Comparison of ENCODE assay signal across 1 cellular context in genomic region chr13:30165071-30165470, GRCh38.
TF ChIP-seq lines count a peak whose summit lies in the region.

No MANE protein-coding gene starts in this region.

TF ChIP-seq in GM23338, 12 proteins besides CTCF, POLR2A, EP300 and RAD21 (continued from another document):
- TF ChIP-seq, protein P1, sequence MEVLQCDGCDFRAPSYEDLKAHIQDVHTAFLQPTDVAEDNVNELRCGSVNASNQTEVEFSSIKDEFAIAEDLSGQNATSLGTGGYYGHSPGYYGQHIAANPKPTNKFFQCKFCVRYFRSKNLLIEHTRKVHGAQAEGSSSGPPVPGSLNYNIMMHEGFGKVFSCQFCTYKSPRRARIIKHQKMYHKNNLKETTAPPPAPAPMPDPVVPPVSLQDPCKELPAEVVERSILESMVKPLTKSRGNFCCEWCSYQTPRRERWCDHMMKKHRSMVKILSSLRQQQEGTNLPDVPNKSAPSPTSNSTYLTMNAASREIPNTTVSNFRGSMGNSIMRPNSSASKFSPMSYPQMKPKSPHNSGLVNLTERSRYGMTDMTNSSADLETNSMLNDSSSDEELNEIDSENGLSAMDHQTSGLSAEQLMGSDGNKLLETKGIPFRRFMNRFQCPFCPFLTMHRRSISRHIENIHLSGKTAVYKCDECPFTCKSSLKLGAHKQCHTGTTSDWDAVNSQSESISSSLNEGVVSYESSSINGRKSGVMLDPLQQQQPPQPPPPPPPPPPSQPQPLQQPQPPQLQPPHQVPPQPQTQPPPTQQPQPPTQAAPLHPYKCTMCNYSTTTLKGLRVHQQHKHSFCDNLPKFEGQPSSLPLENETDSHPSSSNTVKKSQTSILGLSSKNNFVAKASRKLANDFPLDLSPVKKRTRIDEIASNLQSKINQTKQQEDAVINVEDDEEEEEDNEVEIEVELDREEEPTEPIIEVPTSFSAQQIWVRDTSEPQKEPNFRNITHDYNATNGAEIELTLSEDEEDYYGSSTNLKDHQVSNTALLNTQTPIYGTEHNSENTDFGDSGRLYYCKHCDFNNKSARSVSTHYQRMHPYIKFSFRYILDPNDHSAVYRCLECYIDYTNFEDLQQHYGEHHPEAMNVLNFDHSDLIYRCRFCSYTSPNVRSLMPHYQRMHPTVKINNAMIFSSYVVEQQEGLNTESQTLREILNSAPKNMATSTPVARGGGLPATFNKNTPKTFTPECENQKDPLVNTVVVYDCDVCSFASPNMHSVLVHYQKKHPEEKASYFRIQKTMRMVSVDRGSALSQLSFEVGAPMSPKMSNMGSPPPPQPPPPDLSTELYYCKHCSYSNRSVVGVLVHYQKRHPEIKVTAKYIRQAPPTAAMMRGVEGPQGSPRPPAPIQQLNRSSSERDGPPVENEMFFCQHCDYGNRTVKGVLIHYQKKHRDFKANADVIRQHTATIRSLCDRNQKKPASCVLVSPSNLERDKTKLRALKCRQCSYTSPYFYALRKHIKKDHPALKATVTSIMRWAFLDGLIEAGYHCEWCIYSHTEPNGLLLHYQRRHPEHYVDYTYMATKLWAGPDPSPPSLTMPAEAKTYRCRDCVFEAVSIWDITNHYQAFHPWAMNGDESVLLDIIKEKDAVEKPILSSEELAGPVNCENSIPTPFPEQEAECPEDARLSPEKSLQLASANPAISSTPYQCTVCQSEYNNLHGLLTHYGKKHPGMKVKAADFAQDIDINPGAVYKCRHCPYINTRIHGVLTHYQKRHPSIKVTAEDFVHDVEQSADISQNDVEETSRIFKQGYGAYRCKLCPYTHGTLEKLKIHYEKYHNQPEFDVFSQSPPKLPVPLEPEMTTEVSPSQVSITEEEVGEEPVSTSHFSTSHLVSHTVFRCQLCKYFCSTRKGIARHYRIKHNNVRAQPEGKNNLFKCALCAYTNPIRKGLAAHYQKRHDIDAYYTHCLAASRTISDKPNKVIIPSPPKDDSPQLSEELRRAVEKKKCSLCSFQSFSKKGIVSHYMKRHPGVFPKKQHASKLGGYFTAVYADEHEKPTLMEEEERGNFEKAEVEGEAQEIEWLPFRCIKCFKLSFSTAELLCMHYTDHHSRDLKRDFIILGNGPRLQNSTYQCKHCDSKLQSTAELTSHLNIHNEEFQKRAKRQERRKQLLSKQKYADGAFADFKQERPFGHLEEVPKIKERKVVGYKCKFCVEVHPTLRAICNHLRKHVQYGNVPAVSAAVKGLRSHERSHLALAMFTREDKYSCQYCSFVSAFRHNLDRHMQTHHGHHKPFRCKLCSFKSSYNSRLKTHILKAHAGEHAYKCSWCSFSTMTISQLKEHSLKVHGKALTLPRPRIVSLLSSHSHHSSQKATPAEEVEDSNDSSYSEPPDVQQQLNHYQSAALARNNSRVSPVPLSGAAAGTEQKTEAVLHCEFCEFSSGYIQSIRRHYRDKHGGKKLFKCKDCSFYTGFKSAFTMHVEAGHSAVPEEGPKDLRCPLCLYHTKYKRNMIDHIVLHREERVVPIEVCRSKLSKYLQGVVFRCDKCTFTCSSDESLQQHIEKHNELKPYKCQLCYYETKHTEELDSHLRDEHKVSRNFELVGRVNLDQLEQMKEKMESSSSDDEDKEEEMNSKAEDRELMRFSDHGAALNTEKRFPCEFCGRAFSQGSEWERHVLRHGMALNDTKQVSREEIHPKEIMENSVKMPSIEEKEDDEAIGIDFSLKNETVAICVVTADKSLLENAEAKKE (CRISPR knock-in tag; IDR thresholded peaks at IDR 0.05): no peak
